In the genomic region with DNA sequence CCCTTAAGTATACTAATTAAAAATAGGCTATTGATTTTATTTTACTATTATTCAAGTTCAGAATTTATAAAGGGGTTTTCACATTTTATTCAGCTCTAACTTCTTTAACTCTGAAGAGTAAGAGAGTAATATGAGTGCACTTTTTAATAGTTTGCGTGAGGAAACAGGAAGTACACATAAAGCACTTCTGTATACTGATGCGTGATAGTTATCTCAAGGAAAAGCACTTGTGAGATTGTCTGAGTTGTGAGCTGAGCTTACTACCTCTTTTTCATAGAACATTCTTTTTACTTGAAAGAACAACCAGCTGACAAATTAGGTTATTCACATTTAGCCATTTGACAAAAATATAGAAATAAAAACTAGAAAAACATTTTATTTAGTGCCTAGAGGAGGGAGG, we compare ENCODE assay signal across 28 cellular contexts. TPM values are rescaled to one million over a fixed set of nuclear protein-coding genes. Genes with fewer than 3 reads are reported as not detected.
DNase-seq lines count a peak whose midpoint lies in the region; ATAC-seq, FAIRE-seq and TF ChIP-seq lines count a peak whose summit lies in the region.
"Had no signal": no experiment of that assay in that cellular context is flagged by ENCODE, and none has a peak within 500 bp of the region (broad histone marks: within the 10 kb centered on the region; RNA-seq: fewer than 3 reads in every experiment).

No MANE protein-coding gene starts in this region.

- FAIRE-seq in GM19239 (lab: Jason Lieb, UNC): peak; percentile 80
- FAIRE-seq: GM12892, H1, kidney, small intestine had no signal

- BruUV-seq in A673 (replicated peaks; lab: Mats Ljungman, UMichigan): no TSS peak

- H3K36me3 ChIP-seq in A673 (ENCODE audit: insufficient read depth, low read length, poor library complexity, severe bottlenecking) (peaks cover 38% of the 10 kb centered on the region), SK-N-MC (ENCODE audit: insufficient read depth, low read length) (peaks cover 40% of the 10 kb centered on the region)
- H3K36me3 ChIP-seq: tibial artery had no signal

- CTCF ChIA-PET in A673 (lab: Charles Lee): no interaction called here

- POLR2A ChIA-PET in A673 (lab: Charles Lee; ENCODE audit: low non-redundant PET): no interaction called here

- ATAC-seq in HG03095 (IDR thresholded peaks at IDR 0.05; ENCODE audit: unreplicated experiment) (no peak), HG02588 (IDR thresholded peaks at IDR 0.05; ENCODE audit: unreplicated experiment) (no peak)
- ATAC-seq: activated T-cell treated with anti-CD3 and anti-CD28 coated beads, Interleukin-2, amount 50 U/mL, for 4 hours; esophagus mucosa; psoas muscle had no signal

- peak overlapping the region; percentile 99 for H3K9ac ChIP-seq in SK-N-MC (ENCODE audit: insufficient read length)

- no peaks in the 10 kb centered on the region for H3K27me3 ChIP-seq in A673 (replicated peaks; ENCODE audit: insufficient read depth, low read depth, low read length, poor library complexity)
- H3K27me3 ChIP-seq: MG63, SJSA1, tibial artery had no signal

- DNase-seq in A673 (ENCODE audit: low spot score) (no peak), GM19239 (ENCODE audit: insufficient read length, low spot score) (no peak), MV-4-11 (lab: John Stamatoyannopoulos, UW) (peak; percentile 42), SK-N-MC (ENCODE audit: low read depth, low spot score) (no peak), NCI-H510A (lab: John Stamatoyannopoulos, UW) (no peak), GM19238 (ENCODE audit: insufficient read length, low spot score) (no peak)
- DNase-seq: activated CD4-positive, CD25-positive, alpha-beta regulatory T cell treated with anti-CD3 and anti-CD28 coated beads, Interleukin-2, amount 50 U/mL, for 72 hours; activated CD8-positive, alpha-beta memory T cell treated with anti-CD3 and anti-CD28 coated beads for 24 hours; activated naive CD4-positive, alpha-beta T cell treated with Interleukin-2 at 50 U/mL for 16 hours; activated T-cell treated with anti-CD3 and anti-CD28 coated beads, Interleukin-2, amount 50 U/mL, for 4 hours; aorta; CD4-positive, alpha-beta T cell; DMS 273 treated with DMSO at 0.1 percent for 48 hours; kidney; MG63; NCI-H1930; NCI-H510A treated with DMSO at 0.1 percent for 48 hours; psoas muscle; small intestine; stimulated activated CD4-positive, alpha-beta T cell treated with anti-CD3 and anti-CD28 coated beads, Interleukin-4, amount 100 ng/mL, for 1 hour; tibial artery had no signal

- H3K4me3 ChIP-seq in A673 (ENCODE audit: low read depth, low read length, poor library complexity, severe bottlenecking) (peak overlapping the region; percentile 88), SK-N-MC (0 out of 2 replicates have a peak overlapping the region, but pooled peaks have one; percentile 98)
- H3K4me3 ChIP-seq: lung, psoas muscle, tibial artery had no signal

- H3K9me3 ChIP-seq in A673 (ENCODE audit: low read depth, low read length, poor library complexity, severe bottlenecking): no peaks in the 10 kb centered on the region
- H3K9me3 ChIP-seq in SK-N-MC (ENCODE audit: low read depth, low read length): no peaks in the 10 kb centered on the region
- H3K9me3 ChIP-seq: MG63, psoas muscle, SJSA1, tibial artery had no signal

- H3K27ac ChIP-seq in A673 (ENCODE audit: low read depth, low read length, poor library complexity, severe bottlenecking) (no peak overlapping the region), SK-N-MC (no peak overlapping the region)
- H3K27ac ChIP-seq: psoas muscle, SJSA1, tibial artery had no signal

- H3K4me1 ChIP-seq in A673 (ENCODE audit: insufficient read depth, low read length, poor library complexity, severe bottlenecking): peaks cover 15% of the 10 kb centered on the region

- intact Hi-C loops in A673 (cut with micrococcal nuclease; ENCODE audit: unreplicated experiment): no loop called here

- no peak for TF ChIP-seq CTCF in A673 (conservative IDR thresholded peaks at IDR 0.05; ENCODE audit: low read depth, low read length)

RNA-seq across cellular contexts. Expression of a gene that starts 1.9 kb away (rescaled TPM):
- total RNA-seq in A673 (2021): 58.9 and 62.5 TPM in 2 replicates

RNA-seq across cellular contexts. Expression of a gene that starts 21.4 kb away (rescaled TPM):
- total RNA-seq in A673 (2021): 23.7 and 30.8 TPM in 2 replicates
